In the genomic region with DNA sequence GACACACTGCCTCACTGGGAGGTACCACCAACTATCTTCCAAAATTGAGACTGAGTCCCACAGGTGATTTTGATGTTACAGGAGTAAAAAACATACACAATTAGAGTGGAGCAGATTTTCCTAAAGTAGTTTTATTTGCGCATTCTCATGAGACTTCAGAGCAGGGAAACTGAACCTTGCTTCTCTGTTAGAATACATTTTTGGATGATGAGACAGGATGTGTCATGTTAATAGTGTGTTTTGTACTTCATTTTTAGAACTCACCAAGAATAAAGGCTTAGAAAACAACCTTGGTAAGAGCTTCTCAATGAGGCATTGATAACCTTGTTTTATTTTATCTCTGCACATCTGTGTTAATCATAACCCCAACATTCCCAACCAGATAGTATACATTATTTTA, we compare ENCODE assay signal across 24 cellular contexts.
"Had no signal": no experiment of that assay in that cellular context is flagged by ENCODE, and none has a peak within 500 bp of the region (broad histone marks: within the 10 kb centered on the region; RNA-seq: fewer than 3 reads in every experiment).

No MANE protein-coding gene starts in this region.

- H3K36me3 ChIP-seq: SJSA1 had no signal

- H3K27me3 ChIP-seq: body of pancreas, SJSA1 had no signal

- H3K27ac ChIP-seq: body of pancreas, SJSA1 had no signal

- H3K4me3 ChIP-seq: body of pancreas, SJSA1 had no signal

- DNase-seq: activated CD4-positive, alpha-beta T cell treated with anti-CD3 and anti-CD28 coated beads for 48 hours; activated CD4-positive, alpha-beta T cell treated with anti-CD3 and anti-CD28 coated beads, Interleukin-2, amount 50 U/mL, for 4 hours; activated CD4-positive, CD25-positive, alpha-beta regulatory T cell treated with anti-CD3 and anti-CD28 coated beads, Interleukin-2, amount 50 U/mL, for 72 hours; activated CD8-positive, alpha-beta memory T cell treated with anti-CD3 and anti-CD28 coated beads, Interleukin-2, amount 50 U/mL, for 48 hours; activated CD8-positive, alpha-beta T cell treated with anti-CD3 and anti-CD28 coated beads, Interleukin-2, amount 10 ng/mL, durations not matched to agents 7 days and 5 days; activated naive CD4-positive, alpha-beta T cell; activated T-cell treated with anti-CD3 and anti-CD28 coated beads, Interleukin-2, amount 50 U/mL, for 1 hour; aorta; body of pancreas; central memory CD4-positive, alpha-beta T cell; NCI-H1092; NCI-H1417; NCI-H2029; NCI-H2107; NCI-H2171 treated with DMSO at 0.1 percent for 48 hours; NCI-H226; NCI-H526 treated with DMSO at 0.1 percent for 48 hours; NCI-H82; SHP77; T-helper 17 cell; T-helper 9 cell had no signal

- ATAC-seq: activated CD8-positive, alpha-beta T cell treated with anti-CD3 and anti-CD28 coated beads, Interleukin-2, amount 10 ng/mL, durations not matched to agents 7 days and 5 days; body of pancreas; Panc1; T-helper 17 cell; WTC11 had no signal

- H3K4me1 ChIP-seq: body of pancreas, SJSA1 had no signal

- H3K9me3 ChIP-seq: body of pancreas, SJSA1 had no signal
